In the genomic region with DNA sequence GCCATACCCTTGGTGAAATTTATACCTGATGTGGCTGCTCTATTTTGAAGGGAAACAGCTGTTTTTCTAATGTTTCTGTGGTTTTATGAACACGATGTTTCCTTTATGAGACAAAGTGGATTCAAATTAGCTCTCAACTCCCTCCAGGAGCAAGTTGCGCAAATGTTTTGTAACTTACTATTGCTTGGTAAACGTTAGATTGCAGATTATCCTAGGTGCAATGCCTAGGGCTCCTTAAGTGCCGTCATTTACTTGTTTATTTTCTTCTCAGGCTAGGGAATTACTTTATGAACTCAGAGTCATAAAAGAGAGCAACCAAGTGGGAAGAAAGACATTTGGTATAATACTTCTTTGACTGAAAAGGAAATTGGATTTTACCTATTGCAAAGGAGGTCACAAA, we compare ENCODE assay signal across 1 cellular context.
TF ChIP-seq lines count a peak whose summit lies in the region.

No MANE protein-coding gene starts in this region.

TF ChIP-seq in GM23338, 12 proteins besides CTCF, POLR2A, EP300 and RAD21 (continued from another document):
- TF ChIP-seq, protein P1, sequence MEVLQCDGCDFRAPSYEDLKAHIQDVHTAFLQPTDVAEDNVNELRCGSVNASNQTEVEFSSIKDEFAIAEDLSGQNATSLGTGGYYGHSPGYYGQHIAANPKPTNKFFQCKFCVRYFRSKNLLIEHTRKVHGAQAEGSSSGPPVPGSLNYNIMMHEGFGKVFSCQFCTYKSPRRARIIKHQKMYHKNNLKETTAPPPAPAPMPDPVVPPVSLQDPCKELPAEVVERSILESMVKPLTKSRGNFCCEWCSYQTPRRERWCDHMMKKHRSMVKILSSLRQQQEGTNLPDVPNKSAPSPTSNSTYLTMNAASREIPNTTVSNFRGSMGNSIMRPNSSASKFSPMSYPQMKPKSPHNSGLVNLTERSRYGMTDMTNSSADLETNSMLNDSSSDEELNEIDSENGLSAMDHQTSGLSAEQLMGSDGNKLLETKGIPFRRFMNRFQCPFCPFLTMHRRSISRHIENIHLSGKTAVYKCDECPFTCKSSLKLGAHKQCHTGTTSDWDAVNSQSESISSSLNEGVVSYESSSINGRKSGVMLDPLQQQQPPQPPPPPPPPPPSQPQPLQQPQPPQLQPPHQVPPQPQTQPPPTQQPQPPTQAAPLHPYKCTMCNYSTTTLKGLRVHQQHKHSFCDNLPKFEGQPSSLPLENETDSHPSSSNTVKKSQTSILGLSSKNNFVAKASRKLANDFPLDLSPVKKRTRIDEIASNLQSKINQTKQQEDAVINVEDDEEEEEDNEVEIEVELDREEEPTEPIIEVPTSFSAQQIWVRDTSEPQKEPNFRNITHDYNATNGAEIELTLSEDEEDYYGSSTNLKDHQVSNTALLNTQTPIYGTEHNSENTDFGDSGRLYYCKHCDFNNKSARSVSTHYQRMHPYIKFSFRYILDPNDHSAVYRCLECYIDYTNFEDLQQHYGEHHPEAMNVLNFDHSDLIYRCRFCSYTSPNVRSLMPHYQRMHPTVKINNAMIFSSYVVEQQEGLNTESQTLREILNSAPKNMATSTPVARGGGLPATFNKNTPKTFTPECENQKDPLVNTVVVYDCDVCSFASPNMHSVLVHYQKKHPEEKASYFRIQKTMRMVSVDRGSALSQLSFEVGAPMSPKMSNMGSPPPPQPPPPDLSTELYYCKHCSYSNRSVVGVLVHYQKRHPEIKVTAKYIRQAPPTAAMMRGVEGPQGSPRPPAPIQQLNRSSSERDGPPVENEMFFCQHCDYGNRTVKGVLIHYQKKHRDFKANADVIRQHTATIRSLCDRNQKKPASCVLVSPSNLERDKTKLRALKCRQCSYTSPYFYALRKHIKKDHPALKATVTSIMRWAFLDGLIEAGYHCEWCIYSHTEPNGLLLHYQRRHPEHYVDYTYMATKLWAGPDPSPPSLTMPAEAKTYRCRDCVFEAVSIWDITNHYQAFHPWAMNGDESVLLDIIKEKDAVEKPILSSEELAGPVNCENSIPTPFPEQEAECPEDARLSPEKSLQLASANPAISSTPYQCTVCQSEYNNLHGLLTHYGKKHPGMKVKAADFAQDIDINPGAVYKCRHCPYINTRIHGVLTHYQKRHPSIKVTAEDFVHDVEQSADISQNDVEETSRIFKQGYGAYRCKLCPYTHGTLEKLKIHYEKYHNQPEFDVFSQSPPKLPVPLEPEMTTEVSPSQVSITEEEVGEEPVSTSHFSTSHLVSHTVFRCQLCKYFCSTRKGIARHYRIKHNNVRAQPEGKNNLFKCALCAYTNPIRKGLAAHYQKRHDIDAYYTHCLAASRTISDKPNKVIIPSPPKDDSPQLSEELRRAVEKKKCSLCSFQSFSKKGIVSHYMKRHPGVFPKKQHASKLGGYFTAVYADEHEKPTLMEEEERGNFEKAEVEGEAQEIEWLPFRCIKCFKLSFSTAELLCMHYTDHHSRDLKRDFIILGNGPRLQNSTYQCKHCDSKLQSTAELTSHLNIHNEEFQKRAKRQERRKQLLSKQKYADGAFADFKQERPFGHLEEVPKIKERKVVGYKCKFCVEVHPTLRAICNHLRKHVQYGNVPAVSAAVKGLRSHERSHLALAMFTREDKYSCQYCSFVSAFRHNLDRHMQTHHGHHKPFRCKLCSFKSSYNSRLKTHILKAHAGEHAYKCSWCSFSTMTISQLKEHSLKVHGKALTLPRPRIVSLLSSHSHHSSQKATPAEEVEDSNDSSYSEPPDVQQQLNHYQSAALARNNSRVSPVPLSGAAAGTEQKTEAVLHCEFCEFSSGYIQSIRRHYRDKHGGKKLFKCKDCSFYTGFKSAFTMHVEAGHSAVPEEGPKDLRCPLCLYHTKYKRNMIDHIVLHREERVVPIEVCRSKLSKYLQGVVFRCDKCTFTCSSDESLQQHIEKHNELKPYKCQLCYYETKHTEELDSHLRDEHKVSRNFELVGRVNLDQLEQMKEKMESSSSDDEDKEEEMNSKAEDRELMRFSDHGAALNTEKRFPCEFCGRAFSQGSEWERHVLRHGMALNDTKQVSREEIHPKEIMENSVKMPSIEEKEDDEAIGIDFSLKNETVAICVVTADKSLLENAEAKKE (CRISPR knock-in tag; IDR thresholded peaks at IDR 0.05): no peak
